14 cellular contexts compared by ENCODE assay signal in the genomic region with DNA sequence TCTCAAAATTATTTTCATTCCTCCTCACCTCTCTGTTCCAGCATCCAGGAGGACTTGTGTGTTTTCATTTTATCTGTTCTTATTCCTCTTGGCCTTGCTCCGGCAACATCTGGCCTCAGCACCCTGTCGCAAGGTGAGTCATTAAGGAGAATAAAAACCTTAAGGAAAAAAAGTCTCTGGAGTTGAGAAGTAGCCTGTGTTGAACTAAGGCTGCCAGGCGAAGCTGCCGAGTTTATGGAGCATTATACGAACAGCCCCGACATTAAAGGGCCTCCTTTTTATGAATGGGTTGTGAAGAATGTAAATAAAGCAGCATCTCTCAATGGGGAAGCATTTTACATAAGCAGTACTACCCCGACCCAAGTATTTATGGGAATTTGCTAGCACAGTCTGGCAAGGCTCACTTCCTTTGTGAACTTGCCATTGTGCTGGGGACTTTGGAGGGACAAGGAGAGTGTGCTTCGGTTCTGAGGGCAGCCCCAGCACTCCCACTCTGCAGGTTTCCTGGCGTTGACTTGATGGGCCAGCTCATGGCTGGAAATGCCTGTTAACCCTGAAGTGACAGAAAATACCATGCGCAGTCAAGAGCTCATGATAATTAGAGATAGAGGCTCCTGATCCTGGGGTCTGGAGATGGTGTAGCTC. TPM values are rescaled to one million over a fixed set of nuclear protein-coding genes. Genes with fewer than 3 reads are reported as not detected.
DNase-seq lines count a peak whose midpoint lies in the region; ATAC-seq and TF ChIP-seq lines count a peak whose summit lies in the region.
"Had no signal": no experiment of that assay in that cellular context is flagged by ENCODE, and none has a peak within 500 bp of the region (broad histone marks: within the 10 kb centered on the region; RNA-seq: fewer than 3 reads in every experiment).

No MANE protein-coding gene starts in this region.

- no peak for DNase-seq in activated CD8-positive, alpha-beta T cell treated with anti-CD3 and anti-CD28 coated beads for 36 hours
- no peak for DNase-seq in activated CD8-positive, alpha-beta T cell treated with anti-CD3 and anti-CD28 coated beads, Interleukin-2, amount 10 ng/mL, durations not matched to agents 7 days and 5 days
- DNase-seq in T-helper 17 cell = no peak
- peak; percentile 27 for DNase-seq in glomerular visceral epithelial cell (ENCODE audit: extremely low spot score)
- peak; percentile 23 for DNase-seq in skeletal muscle cell (ENCODE audit: low read depth)
- DNase-seq in COLO829 (ENCODE audit: low spot score) = no peak
- no peak for DNase-seq in NCI-H1417 treated with DMSO at 0.1 percent for 48 hours (lab: John Stamatoyannopoulos, UW)
- no peak for DNase-seq in CD8-positive, alpha-beta memory T cell
- DNase-seq: DMS153, foreskin melanocyte, MV-4-11, NCI-H69, substantia nigra had no signal

- no peaks in the 10 kb centered on the region for H3K9me3 ChIP-seq in T-helper 17 cell (ENCODE audit: control insufficient read depth, low read length, poor library complexity, severe bottlenecking)
- no peaks in the 10 kb centered on the region for H3K9me3 ChIP-seq in CD8-positive, alpha-beta memory T cell (ENCODE audit: low read length)

- no peak for ATAC-seq in activated CD8-positive, alpha-beta T cell treated with anti-CD3 and anti-CD28 coated beads for 36 hours
- ATAC-seq in activated CD8-positive, alpha-beta T cell treated with anti-CD3 and anti-CD28 coated beads, Interleukin-2, amount 10 ng/mL, durations not matched to agents 7 days and 5 days = no peak
- no peak for ATAC-seq in T-helper 17 cell

- POLR2A ChIA-PET in activated CD8-positive, alpha-beta T cell treated with anti-CD3 and anti-CD28 coated beads for 36 hours (lab: Charles Lee) = interaction anchor here (0.7 to 6.8 kb wide), 3 partner anchors 7 to 48 kb away, joined by 3 to 55 read pairs (median 3); no protein-coding TSS in a partner anchor
- POLR2A ChIA-PET in activated CD8-positive, alpha-beta T cell treated with anti-CD3 and anti-CD28 coated beads, Interleukin-2, amount 10 ng/mL, durations not matched to agents 7 days and 5 days (lab: Charles Lee) = interaction anchor here (0.6 kb wide), 1 partner anchor 22 kb away, joined by 3 read pairs; no protein-coding TSS in a partner anchor
- POLR2A ChIA-PET in CD8-positive, alpha-beta memory T cell (lab: Charles Lee) = interaction anchor here (0.5 kb wide), 1 partner anchor 35 kb away, joined by 3 read pairs; no protein-coding TSS in a partner anchor

- H3K4me3 Mint-ChIP-seq in activated CD8-positive, alpha-beta T cell treated with anti-CD3 and anti-CD28 coated beads for 36 hours = no peak overlapping the region
- no peak overlapping the region for H3K4me3 Mint-ChIP-seq in activated CD8-positive, alpha-beta T cell treated with anti-CD3 and anti-CD28 coated beads, Interleukin-2, amount 10 ng/mL, durations not matched to agents 7 days and 5 days
- H3K4me3 Mint-ChIP-seq in T-helper 17 cell = peak overlapping the region; percentile 19
- peak overlapping the region in 2 of 7 donors; percentile 23 to 32 for H3K4me3 Mint-ChIP-seq in CD8-positive, alpha-beta memory T cell

- peaks cover 2% of the 10 kb centered on the region for H3K36me3 Mint-ChIP-seq in activated CD8-positive, alpha-beta T cell treated with anti-CD3 and anti-CD28 coated beads for 36 hours (ENCODE audit: low read depth)
- peaks cover 9% of the 10 kb centered on the region for H3K36me3 Mint-ChIP-seq in activated CD8-positive, alpha-beta T cell treated with anti-CD3 and anti-CD28 coated beads, Interleukin-2, amount 10 ng/mL, durations not matched to agents 7 days and 5 days (ENCODE audit: low read depth)
- H3K36me3 Mint-ChIP-seq in T-helper 17 cell (ENCODE audit: low read depth) = peaks cover 4% of the 10 kb centered on the region
- H3K36me3 Mint-ChIP-seq in CD8-positive, alpha-beta memory T cell = peaks cover 0 to 15% (median 0%) of the 10 kb centered on the region in 3 donors

- TF ChIP-seq CTCF in activated CD8-positive, alpha-beta T cell treated with anti-CD3 and anti-CD28 coated beads for 36 hours (IDR thresholded peaks at IDR 0.05) = no peak

- no peaks in the 10 kb centered on the region for H3K27me3 ChIP-seq in CD8-positive, alpha-beta memory T cell (ENCODE audit: insufficient read depth, low read length, poor library complexity, severe bottlenecking)

- H3K27ac Mint-ChIP-seq in activated CD8-positive, alpha-beta T cell treated with anti-CD3 and anti-CD28 coated beads for 36 hours = peak overlapping the region; percentile 40
- no peak overlapping the region for H3K27ac Mint-ChIP-seq in activated CD8-positive, alpha-beta T cell treated with anti-CD3 and anti-CD28 coated beads, Interleukin-2, amount 10 ng/mL, durations not matched to agents 7 days and 5 days
- H3K27ac Mint-ChIP-seq in T-helper 17 cell = peak overlapping the region; percentile 54
- H3K27ac Mint-ChIP-seq in CD8-positive, alpha-beta memory T cell = peak overlapping the region in 3 of 8 donors; percentile 10 to 47 (median 14)
- H3K27ac Mint-ChIP-seq: activated T-helper 2 cell treated with anti-CD3 and anti-CD28 coated beads, Interferon-gamma antibody, Interleukin-2, Interleukin-4, amounts not matched to agents 10 μg/mL and 5 μg/mL and 100 μg/mL, durations not matched to agents 14 hours and 24 hours and 36 hours had no signal

- H3K27me3 Mint-ChIP-seq in activated CD8-positive, alpha-beta T cell treated with anti-CD3 and anti-CD28 coated beads for 36 hours = no peaks in the 10 kb centered on the region
- H3K27me3 Mint-ChIP-seq in activated CD8-positive, alpha-beta T cell treated with anti-CD3 and anti-CD28 coated beads, Interleukin-2, amount 10 ng/mL, durations not matched to agents 7 days and 5 days (ENCODE audit: low read depth) = peaks cover 3% of the 10 kb centered on the region
- no peaks in the 10 kb centered on the region for H3K27me3 Mint-ChIP-seq in T-helper 17 cell
- H3K27me3 Mint-ChIP-seq in CD8-positive, alpha-beta memory T cell = no peaks in the 10 kb centered on the region

- H3K4me1 Mint-ChIP-seq in activated CD8-positive, alpha-beta T cell treated with anti-CD3 and anti-CD28 coated beads for 36 hours (ENCODE audit: low read depth) = peaks cover 50% of the 10 kb centered on the region
- peaks cover 37% of the 10 kb centered on the region for H3K4me1 Mint-ChIP-seq in activated CD8-positive, alpha-beta T cell treated with anti-CD3 and anti-CD28 coated beads, Interleukin-2, amount 10 ng/mL, durations not matched to agents 7 days and 5 days (ENCODE audit: low read depth)
- H3K4me1 Mint-ChIP-seq in T-helper 17 cell = peaks cover 43% of the 10 kb centered on the region
- peaks cover 59 to 71% (median 62%) of the 10 kb centered on the region in 3 donors for H3K4me1 Mint-ChIP-seq in CD8-positive, alpha-beta memory T cell

- no peak overlapping the region for H3K27ac ChIP-seq in CD8-positive, alpha-beta memory T cell (ENCODE audit: low read depth, low read length)

- no peaks in the 10 kb centered on the region for H3K9me3 Mint-ChIP-seq in activated CD8-positive, alpha-beta T cell treated with anti-CD3 and anti-CD28 coated beads for 36 hours
- no peaks in the 10 kb centered on the region for H3K9me3 Mint-ChIP-seq in activated CD8-positive, alpha-beta T cell treated with anti-CD3 and anti-CD28 coated beads, Interleukin-2, amount 10 ng/mL, durations not matched to agents 7 days and 5 days (ENCODE audit: insufficient read depth)
- H3K9me3 Mint-ChIP-seq in CD8-positive, alpha-beta memory T cell = no peaks in the 10 kb centered on the region
- H3K9me3 Mint-ChIP-seq: activated T-helper 2 cell treated with anti-CD3 and anti-CD28 coated beads, Interferon-gamma antibody, Interleukin-2, Interleukin-4, amounts not matched to agents 10 μg/mL and 5 μg/mL and 100 μg/mL, durations not matched to agents 14 hours and 24 hours and 36 hours had no signal

- no peak overlapping the region for H3K4me3 ChIP-seq in skeletal muscle cell (ENCODE audit: low read depth, low read length)
- no peak overlapping the region for H3K4me3 ChIP-seq in CD8-positive, alpha-beta memory T cell (ENCODE audit: low read length)

- intact Hi-C loops in activated CD8-positive, alpha-beta T cell treated with anti-CD3 and anti-CD28 coated beads for 36 hours (cut with micrococcal nuclease) = no loop called here

- H3K4me1 ChIP-seq in CD8-positive, alpha-beta memory T cell (ENCODE audit: insufficient read depth, low read length) = peaks cover 63% of the 10 kb centered on the region

- H3K36me3 ChIP-seq in CD8-positive, alpha-beta memory T cell (ENCODE audit: insufficient read depth, low read length) = no peaks in the 10 kb centered on the region

- CTCF ChIA-PET in activated CD8-positive, alpha-beta T cell treated with anti-CD3 and anti-CD28 coated beads for 36 hours (lab: Charles Lee) = interaction anchor here (0.8 to 1.6 kb wide), 4 partner anchors 8 to 413 kb away, joined by 3 read pairs; partner anchors contain the start of gene CHST14
- CTCF ChIA-PET in activated CD8-positive, alpha-beta T cell treated with anti-CD3 and anti-CD28 coated beads, Interleukin-2, amount 10 ng/mL, durations not matched to agents 7 days and 5 days (lab: Charles Lee) = interaction anchor here (1.1 to 1.2 kb wide), 2 partner anchors 60 to 108 kb away, joined by 3 to 4 read pairs; no protein-coding TSS in a partner anchor
- CTCF ChIA-PET in CD8-positive, alpha-beta memory T cell (lab: Charles Lee) = no interaction called here

RNA-seq across cellular contexts. Expression of gene BAHD1, which starts 4.8 kb away (rescaled TPM):
- total RNA-seq in activated CD8-positive, alpha-beta T cell treated with anti-CD3 and anti-CD28 coated beads for 36 hours = 10 to 100 TPM; 14.7 to 17.6 TPM
- 10 to 100 TPM; 25.7 to 26.3 TPM for total RNA-seq in activated CD8-positive, alpha-beta T cell treated with anti-CD3 and anti-CD28 coated beads, Interleukin-2, amount 10 ng/mL, durations not matched to agents 7 days and 5 days
- 10 to 100 TPM; 30.2 to 32.1 TPM for total RNA-seq in T-helper 17 cell
- 10 to 100 TPM; 23.6 to 24.9 TPM for total RNA-seq in CD8-positive, alpha-beta memory T cell
- polyA plus RNA-seq in CD8-positive, alpha-beta memory T cell = 4.1 TPM

RNA-seq across cellular contexts. Expression of gene CHST14, which starts 25.3 kb away (rescaled TPM):
- total RNA-seq in activated CD8-positive, alpha-beta T cell treated with anti-CD3 and anti-CD28 coated beads for 36 hours = 1 to 10 TPM; 4.3 to 5.1 TPM
- 10 to 100 TPM; 12.1 to 12.6 TPM for total RNA-seq in activated CD8-positive, alpha-beta T cell treated with anti-CD3 and anti-CD28 coated beads, Interleukin-2, amount 10 ng/mL, durations not matched to agents 7 days and 5 days
- 1 to 10 TPM; 4.4 to 7.5 TPM for total RNA-seq in T-helper 17 cell
- total RNA-seq in CD8-positive, alpha-beta memory T cell = 10 to 100 TPM; 13.1 to 13.3 TPM
- 1.7 TPM for polyA plus RNA-seq in CD8-positive, alpha-beta memory T cell

RNA-seq across cellular contexts. Expression of gene IVD, which starts 39.9 kb away (rescaled TPM):
- 10 to 100 TPM; 56.9 to 65.0 TPM for total RNA-seq in activated CD8-positive, alpha-beta T cell treated with anti-CD3 and anti-CD28 coated beads for 36 hours
- 10 to 100 TPM; 77.7 to 79.9 TPM for total RNA-seq in activated CD8-positive, alpha-beta T cell treated with anti-CD3 and anti-CD28 coated beads, Interleukin-2, amount 10 ng/mL, durations not matched to agents 7 days and 5 days
- 10 to 100 TPM; 30.1 to 37.0 TPM for total RNA-seq in T-helper 17 cell
- 10 to 100 TPM; 68.5 to 80.1 TPM for total RNA-seq in CD8-positive, alpha-beta memory T cell
- polyA plus RNA-seq in CD8-positive, alpha-beta memory T cell = 56.0 TPM

Comparison
In these comparisons a context has a peak if more than half of its experiments do, and no peak if none do; other contexts are left out.
1. DNase-seq: peak in glomerular visceral epithelial cell (single experiment) and skeletal muscle cell (single experiment); none in activated CD8-positive, alpha-beta T cell treated with anti-CD3 and anti-CD28 coated beads for 36 hours (single experiment), activated CD8-positive, alpha-beta T cell treated with anti-CD3 and anti-CD28 coated beads, Interleukin-2, amount 10 ng/mL, durations not matched to agents 7 days and 5 days (single experiment), T-helper 17 cell (0 of 3), COLO829 (single experiment), NCI-H1417 treated with DMSO at 0.1 percent for 48 hours (single experiment) and CD8-positive, alpha-beta memory T cell (0 of 5).